In the genomic region with DNA sequence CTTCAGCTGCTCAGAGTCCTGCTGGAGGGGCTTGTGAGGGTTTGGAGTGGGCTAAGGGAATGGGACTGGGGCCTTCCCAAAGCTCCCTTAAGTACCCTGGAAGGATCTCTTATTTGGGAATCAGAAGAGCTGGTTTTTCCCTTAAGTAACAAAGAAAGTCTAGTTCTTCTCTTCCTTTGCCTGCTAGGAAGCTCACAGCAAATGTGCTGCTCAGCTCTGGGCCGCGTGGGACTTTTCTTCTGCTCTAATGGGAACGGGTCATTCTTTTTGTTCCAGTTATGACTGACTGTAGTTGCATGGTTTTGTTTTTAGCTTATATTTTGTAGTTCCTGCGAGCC, we compare ENCODE assay signal across 1 cellular context.
TF ChIP-seq lines count a peak whose summit lies in the region.

No MANE protein-coding gene starts in this region.

TF ChIP-seq in WTC11, 78 proteins besides CTCF, POLR2A, EP300 and RAD21 (continued from another document):
- TF ChIP-seq CBFB (CRISPR knock-in tag; IDR thresholded peaks at IDR 0.05; ENCODE audit: low read depth) (no peak), ZNF232 (CRISPR knock-in tag; IDR thresholded peaks at IDR 0.05) (no peak), EMX1 (CRISPR knock-in tag; IDR thresholded peaks at IDR 0.05) (no peak), JAZF1 (CRISPR knock-in tag; IDR thresholded peaks at IDR 0.05) (no peak), FOXP1 (CRISPR knock-in tag; IDR thresholded peaks at IDR 0.05; ENCODE audit: borderline replicate concordance) (no peak), TP53 (CRISPR knock-in tag; IDR thresholded peaks at IDR 0.05) (no peak)
- TF ChIP-seq, protein P1, sequence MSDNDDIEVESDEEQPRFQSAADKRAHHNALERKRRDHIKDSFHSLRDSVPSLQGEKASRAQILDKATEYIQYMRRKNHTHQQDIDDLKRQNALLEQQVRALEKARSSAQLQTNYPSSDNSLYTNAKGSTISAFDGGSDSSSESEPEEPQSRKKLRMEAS (CRISPR knock-in tag; IDR thresholded peaks at IDR 0.05), result no peak
- TF ChIP-seq, protein P2, sequence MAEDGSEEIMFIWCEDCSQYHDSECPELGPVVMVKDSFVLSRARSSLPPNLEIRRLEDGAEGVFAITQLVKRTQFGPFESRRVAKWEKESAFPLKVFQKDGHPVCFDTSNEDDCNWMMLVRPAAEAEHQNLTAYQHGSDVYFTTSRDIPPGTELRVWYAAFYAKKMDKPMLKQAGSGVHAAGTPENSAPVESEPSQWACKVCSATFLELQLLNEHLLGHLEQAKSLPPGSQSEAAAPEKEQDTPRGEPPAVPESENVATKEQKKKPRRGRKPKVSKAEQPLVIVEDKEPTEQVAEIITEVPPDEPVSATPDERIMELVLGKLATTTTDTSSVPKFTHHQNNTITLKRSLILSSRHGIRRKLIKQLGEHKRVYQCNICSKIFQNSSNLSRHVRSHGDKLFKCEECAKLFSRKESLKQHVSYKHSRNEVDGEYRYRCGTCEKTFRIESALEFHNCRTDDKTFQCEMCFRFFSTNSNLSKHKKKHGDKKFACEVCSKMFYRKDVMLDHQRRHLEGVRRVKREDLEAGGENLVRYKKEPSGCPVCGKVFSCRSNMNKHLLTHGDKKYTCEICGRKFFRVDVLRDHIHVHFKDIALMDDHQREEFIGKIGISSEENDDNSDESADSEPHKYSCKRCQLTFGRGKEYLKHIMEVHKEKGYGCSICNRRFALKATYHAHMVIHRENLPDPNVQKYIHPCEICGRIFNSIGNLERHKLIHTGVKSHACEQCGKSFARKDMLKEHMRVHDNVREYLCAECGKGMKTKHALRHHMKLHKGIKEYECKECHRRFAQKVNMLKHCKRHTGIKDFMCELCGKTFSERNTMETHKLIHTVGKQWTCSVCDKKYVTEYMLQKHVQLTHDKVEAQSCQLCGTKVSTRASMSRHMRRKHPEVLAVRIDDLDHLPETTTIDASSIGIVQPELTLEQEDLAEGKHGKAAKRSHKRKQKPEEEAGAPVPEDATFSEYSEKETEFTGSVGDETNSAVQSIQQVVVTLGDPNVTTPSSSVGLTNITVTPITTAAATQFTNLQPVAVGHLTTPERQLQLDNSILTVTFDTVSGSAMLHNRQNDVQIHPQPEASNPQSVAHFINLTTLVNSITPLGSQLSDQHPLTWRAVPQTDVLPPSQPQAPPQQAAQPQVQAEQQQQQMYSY (CRISPR knock-in tag; IDR thresholded peaks at IDR 0.05), result no peak
- TF ChIP-seq, protein P3, sequence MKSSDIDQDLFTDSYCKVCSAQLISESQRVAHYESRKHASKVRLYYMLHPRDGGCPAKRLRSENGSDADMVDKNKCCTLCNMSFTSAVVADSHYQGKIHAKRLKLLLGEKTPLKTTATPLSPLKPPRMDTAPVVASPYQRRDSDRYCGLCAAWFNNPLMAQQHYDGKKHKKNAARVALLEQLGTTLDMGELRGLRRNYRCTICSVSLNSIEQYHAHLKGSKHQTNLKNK (CRISPR knock-in tag; IDR thresholded peaks at IDR 0.05), result no peak
- TF ChIP-seq, protein P4, sequence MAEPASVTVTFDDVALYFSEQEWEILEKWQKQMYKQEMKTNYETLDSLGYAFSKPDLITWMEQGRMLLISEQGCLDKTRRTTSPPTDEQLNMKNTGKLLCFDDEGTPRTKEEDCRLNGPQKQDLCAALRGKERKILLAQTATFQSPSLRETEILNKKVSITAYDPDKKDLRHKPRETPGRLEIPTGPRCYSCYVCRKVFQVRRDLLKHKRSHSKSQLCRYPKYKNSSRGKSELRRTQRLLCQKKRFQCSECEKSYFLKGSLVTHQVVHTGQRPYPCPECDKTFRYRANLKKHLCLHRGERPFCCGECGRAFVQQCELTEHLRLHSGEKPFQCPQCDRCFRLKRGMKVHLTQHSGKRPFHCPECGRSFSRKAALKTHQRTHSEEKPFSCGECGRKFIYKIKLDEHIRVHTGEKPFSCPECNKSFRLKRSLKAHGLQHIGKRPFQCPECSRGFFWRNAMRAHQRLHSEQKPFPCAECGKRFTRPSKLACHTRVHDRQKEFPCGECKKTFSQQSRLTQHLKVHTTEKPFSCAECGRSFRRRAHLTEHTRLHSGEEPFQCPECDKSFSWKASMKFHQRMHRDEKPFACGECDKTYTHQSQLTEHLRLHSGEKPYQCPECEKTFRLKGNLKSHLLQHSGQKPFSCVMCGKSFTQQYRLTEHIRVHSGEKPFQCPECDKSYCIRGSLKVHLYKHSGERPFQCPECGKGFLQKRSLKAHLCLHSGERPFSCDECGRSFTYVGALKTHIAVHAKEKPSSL (CRISPR knock-in tag; conservative IDR thresholded peaks at IDR 0.05), result no peak
